ENCODE assay signal across 21 cellular contexts in genomic region chr12:56461235-56462159, GRCh38. TPM values are rescaled to one million over a fixed set of nuclear protein-coding genes. Genes with fewer than 3 reads are reported as not detected.
DNase-seq lines count a peak whose midpoint lies in the region; TF ChIP-seq lines count a peak whose summit lies in the region.
"Had no signal": no experiment of that assay in that cellular context is flagged by ENCODE, and none has a peak within 500 bp of the region (broad histone marks: within the 10 kb centered on the region; RNA-seq: fewer than 3 reads in every experiment).

No MANE protein-coding gene starts in this region.

- H3K4me3 ChIP-seq in PC-9: no peak overlapping the region
- H3K4me3 ChIP-seq in trophoblast cell (ENCODE audit: low read depth, low read length): no peak overlapping the region
- H3K4me3 ChIP-seq in effector memory CD4-positive, alpha-beta T cell (ENCODE audit: insufficient read depth, low read depth, low read length, poor library complexity, severe bottlenecking): no peak overlapping the region
- H3K4me3 ChIP-seq: body of pancreas, heart right ventricle had no signal

- H3K9me2 ChIP-seq in PC-9 (ENCODE audit: insufficient read depth): no peaks in the 10 kb centered on the region

- WGBS in trophoblast cell (ENCODE audit: extremely low coverage, insufficient coverage, insufficient read length): no CpG with 5 or more reads among the region's 11 CpGs

- intact Hi-C loops in PC-9 (cut with micrococcal nuclease; ENCODE audit: unreplicated experiment): no loop called here

- H3F3A ChIP-seq in PC-9 (ENCODE audit: insufficient read depth, low read depth): peaks cover 16% of the 10 kb centered on the region

- no peaks in the 10 kb centered on the region for H3K36me3 ChIP-seq in PC-9 (ENCODE audit: low read depth)
- no peaks in the 10 kb centered on the region for H3K36me3 ChIP-seq in trophoblast cell (ENCODE audit: control insufficient read depth in 1 of 2, insufficient read depth in 2 of 2, low read length in 2 of 2)
- no peaks in the 10 kb centered on the region for H3K36me3 ChIP-seq in effector memory CD4-positive, alpha-beta T cell (ENCODE audit: control insufficient read depth, insufficient read depth, low read length)
- H3K36me3 ChIP-seq: heart right ventricle had no signal

- H3K79me1 ChIP-seq in trophoblast cell (ENCODE audit: low read length): no peaks in the 10 kb centered on the region

- H4K12ac ChIP-seq in trophoblast cell (ENCODE audit: low read depth, low read length): no peak overlapping the region

- DNase-seq in GM03348 (ENCODE audit: low spot score): peak; percentile 13
- DNase-seq in PC-9: peak; percentile 11 to 44
- no peak for DNase-seq in epithelial cell of prostate (ENCODE audit: low read depth, low spot score)
- DNase-seq in trophoblast cell: peak; percentile 43 to 72
- no peak for DNase-seq in central memory CD4-positive, alpha-beta T cell
- no peak for DNase-seq in NCI-H1105 (lab: John Stamatoyannopoulos, UW)
- no peak for DNase-seq in mesenteric fat pad (ENCODE audit: low spot score)
- no peak for DNase-seq in effector memory CD4-positive, alpha-beta T cell
- DNase-seq: activated CD4-positive, alpha-beta T cell treated with anti-CD3 and anti-CD28 coated beads, Interleukin-2, amount 10 ng/mL, durations not matched to agents 24 days and 14 days; body of pancreas; CD4-positive, alpha-beta memory T cell; effector CD4-positive, alpha-beta T cell; GDM1; heart right ventricle; left colon; naive B cell; NCI-H2227 treated with DMSO at 0.1 percent for 48 hours; stimulated activated naive CD8-positive, alpha-beta T cell treated with anti-CD3 and anti-CD28 coated beads, Interleukin-15, amount 100 ng/mL, for 72 hours; T-helper 17 cell had no signal

- H4K8ac ChIP-seq in trophoblast cell (ENCODE audit: low read depth, low read length): no peak overlapping the region

- H3K27ac ChIP-seq in PC-9 (peak overlapping the region; percentile 25; the same call in 1 of the 2 replicates), epithelial cell of prostate (peak overlapping the region; percentile 60), trophoblast cell (ENCODE audit: low read depth, low read length) (no peak overlapping the region)
- H3K27ac ChIP-seq in effector memory CD4-positive, alpha-beta T cell (ENCODE audit: insufficient read depth, low read length, poor library complexity, severe bottlenecking): no peak overlapping the region
- H3K27ac ChIP-seq: body of pancreas, heart right ventricle had no signal

- H3K9ac ChIP-seq in trophoblast cell (ENCODE audit: low read length): no peak overlapping the region

- H2BK5ac ChIP-seq in trophoblast cell (ENCODE audit: low read depth, low read length, poor library complexity): no peak overlapping the region

- no peak overlapping the region for H3K23ac ChIP-seq in trophoblast cell (ENCODE audit: low read length)

- no peak overlapping the region for H2BK12ac ChIP-seq in trophoblast cell (ENCODE audit: low read length)

- H3K79me2 ChIP-seq in PC-9 (ENCODE audit: low read depth) (no peaks in the 10 kb centered on the region), trophoblast cell (ENCODE audit: control insufficient read depth, insufficient read depth, low read length, poor library complexity) (no peaks in the 10 kb centered on the region)

- POLR2A ChIA-PET in PC-9 (lab: Charles Lee; ENCODE audit: unreplicated experiment): interaction anchor here (0.5 to 0.7 kb wide), 5 partner anchors 128 to 768 kb away, joined by 3 to 5 read pairs (median 4); partner anchors contain the start of genes PAN2 and SHMT2

- TF ChIP-seq CTCF in PC-9 (conservative IDR thresholded peaks at IDR 0.05): no peak

- no TSS peak for BruUV-seq in PC-9 (replicated peaks; lab: Mats Ljungman, UMichigan)

- no peak overlapping the region for H2AK5ac ChIP-seq in trophoblast cell (ENCODE audit: low read length)

- H2BK120ac ChIP-seq in trophoblast cell (ENCODE audit: insufficient read depth, low read length, poor library complexity): no peak overlapping the region

- H3K9me3 ChIP-seq in PC-9 (ENCODE audit: insufficient read depth, low read depth) (no peaks in the 10 kb centered on the region), trophoblast cell (ENCODE audit: insufficient read depth, low read depth, low read length) (no peaks in the 10 kb centered on the region)
- H3K9me3 ChIP-seq in effector memory CD4-positive, alpha-beta T cell (ENCODE audit: control insufficient read depth, low read length): no peaks in the 10 kb centered on the region
- H3K9me3 ChIP-seq: body of pancreas, heart right ventricle had no signal

- H3K4me1 ChIP-seq in PC-9 (replicated peaks; ENCODE audit: insufficient read depth) (0 out of 2 replicates have a peak, but pooled peaks cover 4% of the 10 kb centered on the region), trophoblast cell (ENCODE audit: control insufficient read depth in 1 of 2, insufficient read depth in 2 of 2, low read length in 2 of 2) (no peaks in the 10 kb centered on the region)
- no peaks in the 10 kb centered on the region for H3K4me1 ChIP-seq in effector memory CD4-positive, alpha-beta T cell (ENCODE audit: control insufficient read depth, insufficient read depth, low read length, poor library complexity, severe bottlenecking)

- H4K91ac ChIP-seq in trophoblast cell (ENCODE audit: low read depth, low read length): no peak overlapping the region

- H4K20me1 ChIP-seq in PC-9 (ENCODE audit: insufficient read depth): no peaks in the 10 kb centered on the region

- H2AFZ ChIP-seq in PC-9 (no peak overlapping the region), trophoblast cell (ENCODE audit: insufficient read depth, low read length, poor library complexity) (no peak overlapping the region)

- CTCF ChIA-PET in PC-9 (lab: Charles Lee): interaction anchor here (0.5 to 0.7 kb wide), 4 partner anchors 96 to 392 kb away, joined by 3 to 4 read pairs (median 3); partner anchors contain the start of gene PAN2

- H3K18ac ChIP-seq in trophoblast cell (ENCODE audit: low read length): no peak overlapping the region

- H3K4ac ChIP-seq in trophoblast cell (ENCODE audit: low read depth, low read length): no peak overlapping the region

- H3K27me3 ChIP-seq in PC-9 (ENCODE audit: insufficient read depth, low read depth): no peaks in the 10 kb centered on the region
- no peaks in the 10 kb centered on the region for H3K27me3 ChIP-seq in trophoblast cell (ENCODE audit: insufficient read depth, low read length)
- no peaks in the 10 kb centered on the region for H3K27me3 ChIP-seq in effector memory CD4-positive, alpha-beta T cell (replicated peaks; ENCODE audit: control insufficient read depth, insufficient read depth, low read length, poor library complexity, severe bottlenecking)
- H3K27me3 ChIP-seq: body of pancreas, heart right ventricle had no signal

- no peak overlapping the region for H3K14ac ChIP-seq in trophoblast cell (ENCODE audit: low read length)

- no peak overlapping the region for H3K4me2 ChIP-seq in PC-9
- H3K4me2 ChIP-seq in trophoblast cell (ENCODE audit: low read length): no peak overlapping the region

RNA-seq across cellular contexts. Expression of gene SPRYD4, which starts 6.9 kb away (rescaled TPM):
- total RNA-seq in PC-9 (2021): 3.2 and 3.3 TPM in 2 replicates
- 0.94 and 1.0 TPM in 2 replicates for polyA plus RNA-seq in trophoblast cell (2013)
- total RNA-seq in mesenteric fat pad: 3.0 TPM

RNA-seq across cellular contexts. Expression of gene MIP, which starts 7.0 kb away (rescaled TPM):
- not detected in 2 replicates for total RNA-seq in PC-9 (2021)
- polyA plus RNA-seq in trophoblast cell (2013): 0.16 TPM in 1 of 2 replicates, not detected in the other
- not detected for total RNA-seq in mesenteric fat pad
- total RNA-seq: activated CD4-positive, alpha-beta T cell treated with anti-CD3 and anti-CD28 coated beads, Interleukin-2, amount 10 ng/mL, durations not matched to agents 24 days and 14 days; activated T-helper 17 cell treated with anti-CD3 and anti-CD28 coated beads, Interleukin-2, amount 50 U/mL, for 72 hours; body of pancreas; CD4-positive, alpha-beta memory T cell; left colon; sciatic nerve; T-helper 17 cell had no signal
- polyA plus RNA-seq: heart right ventricle had no signal

RNA-seq across cellular contexts. Expression of gene TIMELESS, which starts 12.3 kb away (rescaled TPM):
- total RNA-seq in PC-9 (2021): 27.1 and 30.9 TPM in 2 replicates
- 22.6 and 24.0 TPM in 2 replicates for polyA plus RNA-seq in trophoblast cell (2013)
- 6.0 TPM for total RNA-seq in mesenteric fat pad

RNA-seq across cellular contexts. Expression of gene GLS2, which starts 26.5 kb away (rescaled TPM):
- total RNA-seq in PC-9 (2021) (1.3 and 2.9 TPM in 2 replicates), mesenteric fat pad (not detected)
- polyA plus RNA-seq in trophoblast cell (2013): 0.19 and 0.25 TPM in 2 replicates

Comparison
In these comparisons a context has a peak if more than half of its experiments do, and no peak if none do; other contexts are left out.
1. DNase-seq: peak in GM03348 (single experiment), PC-9 (2 of 2) and trophoblast cell (2 of 2); none in epithelial cell of prostate (single experiment), central memory CD4-positive, alpha-beta T cell (single experiment), NCI-H1105 (single experiment), mesenteric fat pad (single experiment) and effector memory CD4-positive, alpha-beta T cell (0 of 3).
2. H3K27ac ChIP-seq: peak in PC-9 (single experiment) and epithelial cell of prostate (single experiment); none in trophoblast cell (single experiment) and effector memory CD4-positive, alpha-beta T cell (single experiment).